ENCODE assay signal across 25 cellular contexts in the genomic region with DNA sequence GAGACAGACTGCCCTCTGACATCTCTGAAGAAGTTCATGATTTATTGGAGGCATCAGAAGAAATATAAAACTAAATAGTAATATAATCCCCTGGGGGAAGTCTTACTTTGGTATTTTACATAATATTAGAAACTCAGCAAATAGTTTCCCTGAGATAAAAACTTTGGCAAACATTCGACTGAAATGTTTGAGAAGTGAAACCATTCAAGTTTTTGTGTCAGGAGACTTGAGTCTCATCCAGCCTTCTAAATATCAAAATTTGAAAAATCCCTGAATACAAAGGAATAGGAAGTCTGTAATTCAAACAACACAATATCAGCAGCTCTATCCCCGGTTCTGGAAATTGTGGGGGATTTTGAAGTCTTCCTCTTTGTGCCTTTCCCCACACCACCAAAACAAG.
A peak's percentile ranks its signal among the peaks of the same experiment; 100 is the strongest.
DNase-seq lines count a peak whose midpoint lies in the region; ATAC-seq, FAIRE-seq and TF ChIP-seq lines count a peak whose summit lies in the region.
"Had no signal": no experiment of that assay in that cellular context is flagged by ENCODE, and none has a peak within 500 bp of the region (broad histone marks: within the 10 kb centered on the region; RNA-seq: fewer than 3 reads in every experiment).

No MANE protein-coding gene starts in this region.

- TF ChIP-seq CTCF in A549 (IDR thresholded peaks at IDR 0.05) (no peak), endothelial cell (IDR thresholded peaks at IDR 0.05; ENCODE audit: unreplicated experiment) (no peak)

- H3K27me3 Mint-ChIP-seq in endothelial cell (ENCODE audit: unreplicated experiment): no peaks in the 10 kb centered on the region

- no peak overlapping the region for H3K14ac ChIP-seq in mesenchymal stem cell (ENCODE audit: low read length in 2 of 2)

- H3K4ac ChIP-seq in mesenchymal stem cell (ENCODE audit: low read depth in 1 of 2, low read length in 2 of 2): no peak overlapping the region

- H3K9ac ChIP-seq in adipocyte (ENCODE audit: low read length): no peak overlapping the region
- no peak overlapping the region for H3K9ac ChIP-seq in mesenchymal stem cell (ENCODE audit: low read length)
- H3K9ac ChIP-seq: GM23248 had no signal

- no peak overlapping the region for H2BK5ac ChIP-seq in mesenchymal stem cell (ENCODE audit: low read depth, low read length, poor library complexity, severe bottlenecking)

- WGBS in A549 (ENCODE audit: missing lambda C conversion rate): 31% methylated on average over 2 of the region's 2 CpGs
- WGBS in mesenchymal stem cell: no CpG with 5 or more reads among the region's 2 CpGs

- ATAC-seq in A549: no peak
- ATAC-seq: Right ventricle myocardium inferior had no signal

- H2BK15ac ChIP-seq in mesenchymal stem cell (ENCODE audit: low read depth, poor library complexity, severe bottlenecking): peak overlapping the region; percentile 69

- H3K36me3 ChIP-seq in adipocyte (ENCODE audit: control insufficient read depth, insufficient read depth, low read length, severe bottlenecking) (no peaks in the 10 kb centered on the region), mesenchymal stem cell (ENCODE audit: control insufficient read depth in 1 of 2, insufficient read depth in 2 of 2, low read depth in 1 of 2, low read length in 2 of 2) (no peaks in the 10 kb centered on the region)
- H3K36me3 ChIP-seq: HAP-1 had no signal

- H3K9me3 ChIP-seq in A549 (no peaks in the 10 kb centered on the region), adipocyte (ENCODE audit: control insufficient read depth, low read length) (no peaks in the 10 kb centered on the region), mesenchymal stem cell (ENCODE audit: control insufficient read depth, low read length) (no peaks in the 10 kb centered on the region)
- H3K9me3 ChIP-seq: HAP-1 had no signal

- H4K91ac ChIP-seq in mesenchymal stem cell (ENCODE audit: low read length): no peak overlapping the region

- no peak overlapping the region for H2AFZ ChIP-seq in mesenchymal stem cell (ENCODE audit: low read depth, low read length)
- H2AFZ ChIP-seq: GM23248 had no signal

- no peaks in the 10 kb centered on the region for H3K79me1 ChIP-seq in mesenchymal stem cell (replicated peaks; ENCODE audit: low read length, poor library complexity, severe bottlenecking)

- no peak overlapping the region for H3K18ac ChIP-seq in mesenchymal stem cell (ENCODE audit: low read depth in 1 of 2, low read length in 2 of 2)

- no peak for TF ChIP-seq POLR2A in A549 (IDR thresholded peaks at IDR 0.05; ENCODE audit: low read length)

- no peak overlapping the region for H2BK12ac ChIP-seq in mesenchymal stem cell (ENCODE audit: low read length in 2 of 2)

- H3K4me3 ChIP-seq in A549: no peak overlapping the region
- H3K4me3 ChIP-seq in adipocyte (ENCODE audit: low read length): no peak overlapping the region
- H3K4me3 ChIP-seq in mesenchymal stem cell (ENCODE audit: insufficient read depth in 1 of 2, low read depth in 1 of 2, low read length in 2 of 2): no peak overlapping the region
- H3K4me3 ChIP-seq: GM23248, HAP-1 had no signal

- no peak for TF ChIP-seq RAD21 in A549 (conservative IDR thresholded peaks at IDR 0.05 in 1 of 2, IDR thresholded peaks at IDR 0.05 in 1 of 2)

- no peak overlapping the region for H2AK5ac ChIP-seq in mesenchymal stem cell (ENCODE audit: low read length, severe bottlenecking)

- no peak overlapping the region for H4K8ac ChIP-seq in mesenchymal stem cell (ENCODE audit: low read length)

- H3K4me3 Mint-ChIP-seq in endothelial cell (ENCODE audit: unreplicated experiment): no peak overlapping the region

- H3K27me3 ChIP-seq in adipocyte (replicated peaks; ENCODE audit: control insufficient read depth, insufficient read depth, low read length) (peaks cover 9% of the 10 kb centered on the region), mesenchymal stem cell (ENCODE audit: control insufficient read depth in 1 of 2, insufficient read depth in 1 of 2, low read length in 2 of 2) (peaks cover 4 to 11% of the 10 kb centered on the region in 2 experiments)

- DNase-seq in A549 (ENCODE audit: low read depth in 1 of 2, low spot score in 1 of 2) (no peak), adipocyte (ENCODE audit: low read depth) (peak; percentile 6), endothelial cell (ENCODE audit: low spot score) (no peak), mesenchymal stem cell (no peak), NCI-H1436 (lab: John Stamatoyannopoulos, UW) (no peak), SHP77 (lab: John Stamatoyannopoulos, UW) (no peak), hippocampal formation (lab: John Stamatoyannopoulos, UW) (no peak)
- DNase-seq in activated CD8-positive, alpha-beta memory T cell treated with anti-CD3 and anti-CD28 coated beads for 24 hours: no peak
- DNase-seq: 8988T, DMS53, GDM1, GM23248, KG1, NCI-H1105 treated with DMSO at 0.1 percent for 48 hours, NCI-H1694, NCI-H2081 treated with DMSO at 0.1 percent for 48 hours, NCI-H2171 treated with DMSO at 0.1 percent for 48 hours, NCI-H446, NCI-H526, OCI-M1 had no signal

- no peak for FAIRE-seq in A549 (lab: Jason Lieb, UNC)
- FAIRE-seq: D721Med, GM18507 had no signal

- peaks cover 4% of the 10 kb centered on the region for H3K36me3 Mint-ChIP-seq in endothelial cell (ENCODE audit: low read depth, unreplicated experiment)

- no peak overlapping the region for H2BK120ac ChIP-seq in mesenchymal stem cell (ENCODE audit: low read depth, low read length)

- peaks cover 20% of the 10 kb centered on the region for H3K4me1 Mint-ChIP-seq in endothelial cell (ENCODE audit: unreplicated experiment)

- H3K4me2 ChIP-seq in A549: 0 out of 3 replicates have a peak overlapping the region, but pooled peaks have one; percentile 24
- no peak overlapping the region for H3K4me2 ChIP-seq in mesenchymal stem cell (ENCODE audit: low read length, poor library complexity, severe bottlenecking)

- 0 out of 3 replicates have a peak, but pooled peaks cover 5% of the 10 kb centered on the region for H3K4me1 ChIP-seq in A549
- peaks cover 11% of the 10 kb centered on the region for H3K4me1 ChIP-seq in adipocyte (ENCODE audit: control insufficient read depth, insufficient read depth, low read length)
- H3K4me1 ChIP-seq in mesenchymal stem cell (ENCODE audit: control insufficient read depth, insufficient read depth, low read depth, low read length): peaks cover 2% of the 10 kb centered on the region
- H3K4me1 ChIP-seq: HAP-1 had no signal

- H3K27ac ChIP-seq in A549 (no peak overlapping the region), mesenchymal stem cell (ENCODE audit: low read length, poor library complexity, severe bottlenecking) (no peak overlapping the region)
- H3K27ac ChIP-seq: C4-2B, GM23248 had no signal

- CTCF ChIA-PET in A549 (lab: Yijun Ruan, JAX): interaction anchor here (2.1 kb wide), 1 partner anchor 21 kb away, joined by 4 read pairs; no protein-coding TSS in a partner anchor

- no peaks in the 10 kb centered on the region for H3K9me3 Mint-ChIP-seq in endothelial cell (ENCODE audit: unreplicated experiment)

- H3K27ac Mint-ChIP-seq in endothelial cell (ENCODE audit: unreplicated experiment): peak overlapping the region; percentile 93

- TF ChIP-seq EP300 in A549 (IDR thresholded peaks at IDR 0.05): no peak

- POLR2A ChIA-PET in A549 (lab: Yijun Ruan, JAX): no interaction called here

- no peak overlapping the region for H3K23ac ChIP-seq in mesenchymal stem cell (ENCODE audit: low read length in 2 of 2)

TF ChIP-seq in A549, 52 proteins besides CTCF, POLR2A, EP300 and RAD21:
- TF ChIP-seq ZFP36 (IDR thresholded peaks at IDR 0.05; ENCODE audit: borderline replicate concordance, partially characterized antibody) (no peak), KDM1A (IDR thresholded peaks at IDR 0.05; ENCODE audit: low read depth) (no peak), HOXA7 (CRISPR knock-in tag; IDR thresholded peaks at IDR 0.05) (no peak), EHF (CRISPR knock-in tag; IDR thresholded peaks at IDR 0.05) (no peak)
- TF ChIP-seq, protein P1, sequence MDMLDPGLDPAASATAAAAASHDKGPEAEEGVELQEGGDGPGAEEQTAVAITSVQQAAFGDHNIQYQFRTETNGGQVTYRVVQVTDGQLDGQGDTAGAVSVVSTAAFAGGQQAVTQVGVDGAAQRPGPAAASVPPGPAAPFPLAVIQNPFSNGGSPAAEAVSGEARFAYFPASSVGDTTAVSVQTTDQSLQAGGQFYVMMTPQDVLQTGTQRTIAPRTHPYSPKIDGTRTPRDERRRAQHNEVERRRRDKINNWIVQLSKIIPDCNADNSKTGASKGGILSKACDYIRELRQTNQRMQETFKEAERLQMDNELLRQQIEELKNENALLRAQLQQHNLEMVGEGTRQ (IDR thresholded peaks at IDR 0.05): no peak
TF ChIP-seq in A549: peak in this region for 0.
